ENCODE assay signal across 9 cellular contexts in genomic region chr6:163793584-163793983, GRCh38.
A peak's percentile ranks its signal among the peaks of the same experiment; 100 is the strongest.
DNase-seq lines count a peak whose midpoint lies in the region; ATAC-seq, FAIRE-seq and TF ChIP-seq lines count a peak whose summit lies in the region.
"Had no signal": no experiment of that assay in that cellular context is flagged by ENCODE, and none has a peak within 500 bp of the region (broad histone marks: within the 10 kb centered on the region; RNA-seq: fewer than 3 reads in every experiment).

No MANE protein-coding gene starts in this region.

- no peak for DNase-seq in natural killer cell treated with Interleukin-12 subunit alpha and Interleukin-12 subunit beta and Interleukin-15 and Interleukin-18, amount 100 ng/mL, for 72 hours (ENCODE audit: low spot score)
- DNase-seq in natural killer cell (no peak), K562 (ENCODE audit: extremely low read depth in 1 of 4, low spot score in 3 of 4) (no peak), G401 (ENCODE audit: low spot score) (no peak), NCI-H2107 treated with DMSO at 0.1 percent for 48 hours (lab: John Stamatoyannopoulos, UW; ENCODE audit: unreplicated experiment) (no peak), HUDEP-2 (lab: John Stamatoyannopoulos, UW; ENCODE audit: unreplicated experiment in 76 of 76) (no peak), aorta (no peak)

- H3K27me3 Mint-ChIP-seq in natural killer cell treated with Interleukin-12 subunit alpha and Interleukin-12 subunit beta and Interleukin-15 and Interleukin-18, amount 100 ng/mL, for 72 hours = peaks cover 8 to 18% of the 10 kb centered on the region in 2 donors
- H3K27me3 Mint-ChIP-seq in natural killer cell (ENCODE audit: low read depth in 2 of 2) = peaks cover 13 to 26% of the 10 kb centered on the region in 2 donors

- H3K27ac ChIP-seq in K562 (ENCODE audit: extremely low read depth, low read depth, low read length) (no peak overlapping the region), aorta (ENCODE audit: low read depth in 1 of 2, low read length in 2 of 2) (no peak overlapping the region)
- H3K27ac ChIP-seq: BLaER1 treated with 17β-estradiol and CSF1 and Interleukin-3, amounts not matched to agents 10 nM and 100 nM had no signal

- peak overlapping the region in 1 of 2 donors; percentile 51 for H3K27ac Mint-ChIP-seq in natural killer cell treated with Interleukin-12 subunit alpha and Interleukin-12 subunit beta and Interleukin-15 and Interleukin-18, amount 100 ng/mL, for 72 hours
- H3K27ac Mint-ChIP-seq in natural killer cell = no peak overlapping the region

- CTCF ChIA-PET in K562 (lab: Yijun Ruan, JAX; ENCODE audit: low intra/inter-chr PET ratio) = no interaction called here

- H3K4me2 ChIP-seq in K562 (ENCODE audit: insufficient read depth, low read length) = no peak overlapping the region
- H3K4me2 ChIP-seq: BLaER1 treated with 17β-estradiol and CSF1 and Interleukin-3, amounts not matched to agents 10 nM and 100 nM had no signal

- peak overlapping the region; percentile 6; the same call in 1 of the 2 replicates for H2AFZ ChIP-seq in K562 (ENCODE audit: low read depth, low read length)

- ATAC-seq in natural killer cell treated with Interleukin-12 subunit alpha and Interleukin-12 subunit beta and Interleukin-15 and Interleukin-18, amount 100 ng/mL, for 72 hours = peak; percentile 93 to 96
- no peak for ATAC-seq in natural killer cell
- ATAC-seq in HG03060 (IDR thresholded peaks at IDR 0.05; ENCODE audit: low read depth, unreplicated experiment) = peak; percentile 99
- ATAC-seq in K562 = peak; percentile 45; the same call in 2 of the 3 replicates
- ATAC-seq in aorta (ENCODE audit: low FRiP score) = no peak

- no peaks in the 10 kb centered on the region for H3K9me1 ChIP-seq in K562 (ENCODE audit: control insufficient read depth, insufficient read depth, low read length)

- H3K9me3 ChIP-seq in K562 (replicated peaks; ENCODE audit: control insufficient read depth, insufficient read depth, low read depth, low read length) (no peaks in the 10 kb centered on the region), aorta (ENCODE audit: control insufficient read depth, low read length) (no peaks in the 10 kb centered on the region)

- POLR2A ChIA-PET in K562 (lab: Yijun Ruan, JAX) = interaction anchor here (1.5 kb wide), 1 partner anchor 17 kb away, joined by 5 read pairs; no protein-coding TSS in a partner anchor

- peaks cover 0 to 3% of the 10 kb centered on the region in 2 experiments; a peak in 3 of 5 replicates for H3K27me3 ChIP-seq in K562 (ENCODE audit: control insufficient read depth in 2 of 2, insufficient read depth in 2 of 2, low read length in 2 of 2)
- H3K27me3 ChIP-seq in aorta (ENCODE audit: control insufficient read depth in 1 of 2, insufficient read depth in 2 of 2, low read length in 1 of 2) = no peaks in the 10 kb centered on the region
- H3K27me3 ChIP-seq: BLaER1 treated with 17β-estradiol and CSF1 and Interleukin-3, amounts not matched to agents 10 nM and 100 nM had no signal

- no TSS peak for BruUV-seq in K562 (replicated peaks; lab: Mats Ljungman, UMichigan)

- H3K9me3 Mint-ChIP-seq in natural killer cell treated with Interleukin-12 subunit alpha and Interleukin-12 subunit beta and Interleukin-15 and Interleukin-18, amount 100 ng/mL, for 72 hours = no peaks in the 10 kb centered on the region
- peaks cover 0 to 5% of the 10 kb centered on the region in 2 donors for H3K9me3 Mint-ChIP-seq in natural killer cell

- H3K79me2 ChIP-seq in K562 (ENCODE audit: control insufficient read depth, insufficient read depth, low read length) = no peaks in the 10 kb centered on the region

- FAIRE-seq in K562 (lab: Jason Lieb, UNC) = no peak

- H3K4me3 Mint-ChIP-seq in natural killer cell treated with Interleukin-12 subunit alpha and Interleukin-12 subunit beta and Interleukin-15 and Interleukin-18, amount 100 ng/mL, for 72 hours = peak overlapping the region; percentile 44
- H3K4me3 Mint-ChIP-seq in natural killer cell = no peak overlapping the region

- peaks cover 7 to 21% of the 10 kb centered on the region in 2 donors for H3K4me1 Mint-ChIP-seq in natural killer cell treated with Interleukin-12 subunit alpha and Interleukin-12 subunit beta and Interleukin-15 and Interleukin-18, amount 100 ng/mL, for 72 hours (ENCODE audit: low read depth in 2 of 2)
- no peaks in the 10 kb centered on the region for H3K4me1 Mint-ChIP-seq in natural killer cell

- in situ Hi-C loops in K562 (cut with MboI) (no loop called here), G401 (cut with HindIII; ENCODE audit: low sequenced_read_pairs) (no loop called here)

- H3K4me1 ChIP-seq in K562 (replicated peaks in 1 of 2; ENCODE audit: control insufficient read depth in 2 of 2, insufficient read depth in 2 of 2, low read length in 2 of 2) (no peaks in the 10 kb centered on the region; a peak in 2 of 5 replicates), aorta (ENCODE audit: control insufficient read depth in 1 of 2, insufficient read depth in 2 of 2, low read length in 2 of 2) (no peaks in the 10 kb centered on the region)
- H3K4me1 ChIP-seq: BLaER1 treated with 17β-estradiol and CSF1 and Interleukin-3, amounts not matched to agents 10 nM and 100 nM had no signal

- no peak overlapping the region for H3K4me3 ChIP-seq in K562
- H3K4me3 ChIP-seq in aorta (ENCODE audit: low read length in 2 of 2) = no peak overlapping the region
- H3K4me3 ChIP-seq: BLaER1 treated with 17β-estradiol and CSF1 and Interleukin-3, amounts not matched to agents 10 nM and 100 nM had no signal

- 7% methylated on average over 2 of the region's 2 CpGs for WGBS in K562 (ENCODE audit: insufficient coverage, low coverage, missing lambda C conversion rate)
- 47 to 48% methylated on average over 2 of the region's 2 CpGs for WGBS in aorta, 2 donors

- intact Hi-C loops in natural killer cell (cut with micrococcal nuclease) (no loop called here), K562 (cut with micrococcal nuclease) (no loop called here), aorta (cut with DNase I) (no loop called here)

- TF ChIP-seq POLR2A in K562 (conservative IDR thresholded peaks at IDR 0.05) = no peak

- no peaks in the 10 kb centered on the region for H4K20me1 ChIP-seq in K562 (replicated peaks; ENCODE audit: control insufficient read depth, insufficient read depth, low read length)
- H4K20me1 ChIP-seq: BLaER1 treated with 17β-estradiol and CSF1 and Interleukin-3, amounts not matched to agents 10 nM and 100 nM had no signal

- TF ChIP-seq CTCF in natural killer cell (IDR thresholded peaks at IDR 0.05) (no peak), K562 (IDR thresholded peaks at IDR 0.05 in 2 of 3, conservative IDR thresholded peaks at IDR 0.05 in 1 of 3; ENCODE audit: insufficient read depth in 2 of 3, low read depth in 1 of 3, low read length in 3 of 3) (no peak)

- TF ChIP-seq EP300 in K562 (IDR thresholded peaks at IDR 0.05; ENCODE audit: low read length) = no peak

- no peak for TF ChIP-seq RAD21 in K562 (CRISPR knock-in tag; conservative IDR thresholded peaks at IDR 0.05 in 1 of 2, IDR thresholded peaks at IDR 0.05 in 1 of 2)

- H3K36me3 Mint-ChIP-seq in natural killer cell treated with Interleukin-12 subunit alpha and Interleukin-12 subunit beta and Interleukin-15 and Interleukin-18, amount 100 ng/mL, for 72 hours = peaks cover 19% of the 10 kb centered on the region
- H3K36me3 Mint-ChIP-seq in natural killer cell = peaks cover 10% of the 10 kb centered on the region

- H3K36me3 ChIP-seq in K562 (ENCODE audit: control insufficient read depth, insufficient read depth, low read length) = no peaks in the 10 kb centered on the region
- H3K36me3 ChIP-seq in aorta (ENCODE audit: control insufficient read depth in 1 of 2, insufficient read depth in 2 of 2, low read length in 1 of 2) = no peaks in the 10 kb centered on the region
- H3K36me3 ChIP-seq: BLaER1 treated with 17β-estradiol and CSF1 and Interleukin-3, amounts not matched to agents 10 nM and 100 nM had no signal

- no peak overlapping the region for H3K9ac ChIP-seq in K562 (ENCODE audit: insufficient read depth in 1 of 2, low read depth in 2 of 2, low read length in 2 of 2)
- H3K9ac ChIP-seq: BLaER1 treated with 17β-estradiol and CSF1 and Interleukin-3, amounts not matched to agents 10 nM and 100 nM had no signal

TF ChIP-seq in K562, 482 proteins besides CTCF, POLR2A, EP300 and RAD21 (continues in another document):
- TF ChIP-seq RFX5 (IDR thresholded peaks at IDR 0.05; ENCODE audit: low read depth, low read length) (no peak), POLR3A (IDR thresholded peaks at IDR 0.05; ENCODE audit: borderline replicate concordance, extremely low read depth, insufficient read depth, insufficient read length) (no peak), HNRNPH1 (optimal IDR thresholded peaks at IDR 0.05; ENCODE audit: low read depth, low read length) (no peak), KLF1 (tag; IDR thresholded peaks at IDR 0.05) (no peak), SP2 (IDR thresholded peaks at IDR 0.05; ENCODE audit: extremely low read depth, low read depth, low read length, poor library complexity, severe bottlenecking) (no peak), SRF (CRISPR knock-in tag; IDR thresholded peaks at IDR 0.05) (no peak), C11orf30 (IDR thresholded peaks at IDR 0.05; ENCODE audit: low read depth) (no peak)

Comparison
In these comparisons a context has a peak if more than half of its experiments do, and no peak if none do; other contexts are left out.
1. ATAC-seq: peak in natural killer cell treated with Interleukin-12 subunit alpha and Interleukin-12 subunit beta and Interleukin-15 and Interleukin-18, amount 100 ng/mL, for 72 hours (2 of 2), HG03060 (single experiment) and K562 (single experiment); none in natural killer cell (0 of 3) and aorta (single experiment).